Comparison of ENCODE assay signal across 7 cellular contexts in the genomic region with DNA sequence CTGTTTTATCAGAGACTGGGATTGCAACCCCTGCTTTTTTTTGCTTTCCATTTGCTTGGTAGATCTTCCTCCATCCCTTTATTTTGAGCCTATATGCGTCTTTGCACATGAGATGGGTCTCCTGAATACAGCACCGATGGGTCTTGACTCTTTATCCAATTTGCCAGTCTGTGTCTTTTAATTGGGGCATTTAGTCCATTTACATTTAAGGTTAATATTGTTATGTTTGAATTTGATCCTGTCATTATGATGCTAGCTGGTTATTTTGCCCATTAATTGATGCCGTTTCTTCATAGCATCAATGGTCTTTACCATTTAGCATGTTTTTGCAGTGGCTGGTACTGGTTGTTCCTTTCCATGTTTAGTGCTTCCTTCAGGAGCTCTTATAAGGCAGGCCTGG. TPM values are rescaled to one million over a fixed set of nuclear protein-coding genes. Genes with fewer than 3 reads are reported as not detected.
"Had no signal": no experiment of that assay in that cellular context is flagged by ENCODE, and none has a peak within 500 bp of the region (broad histone marks: within the 10 kb centered on the region; RNA-seq: fewer than 3 reads in every experiment).

No MANE protein-coding gene starts in this region.

RNA-seq across cellular contexts. Expression of gene PRF1, which starts 40.7 kb away (rescaled TPM):
- total RNA-seq: GM23248, GM23338, H1, H4, H7, H9, HFFc6 had no signal
- polyA plus RNA-seq: GM23248 had no signal
